In the genomic region with DNA sequence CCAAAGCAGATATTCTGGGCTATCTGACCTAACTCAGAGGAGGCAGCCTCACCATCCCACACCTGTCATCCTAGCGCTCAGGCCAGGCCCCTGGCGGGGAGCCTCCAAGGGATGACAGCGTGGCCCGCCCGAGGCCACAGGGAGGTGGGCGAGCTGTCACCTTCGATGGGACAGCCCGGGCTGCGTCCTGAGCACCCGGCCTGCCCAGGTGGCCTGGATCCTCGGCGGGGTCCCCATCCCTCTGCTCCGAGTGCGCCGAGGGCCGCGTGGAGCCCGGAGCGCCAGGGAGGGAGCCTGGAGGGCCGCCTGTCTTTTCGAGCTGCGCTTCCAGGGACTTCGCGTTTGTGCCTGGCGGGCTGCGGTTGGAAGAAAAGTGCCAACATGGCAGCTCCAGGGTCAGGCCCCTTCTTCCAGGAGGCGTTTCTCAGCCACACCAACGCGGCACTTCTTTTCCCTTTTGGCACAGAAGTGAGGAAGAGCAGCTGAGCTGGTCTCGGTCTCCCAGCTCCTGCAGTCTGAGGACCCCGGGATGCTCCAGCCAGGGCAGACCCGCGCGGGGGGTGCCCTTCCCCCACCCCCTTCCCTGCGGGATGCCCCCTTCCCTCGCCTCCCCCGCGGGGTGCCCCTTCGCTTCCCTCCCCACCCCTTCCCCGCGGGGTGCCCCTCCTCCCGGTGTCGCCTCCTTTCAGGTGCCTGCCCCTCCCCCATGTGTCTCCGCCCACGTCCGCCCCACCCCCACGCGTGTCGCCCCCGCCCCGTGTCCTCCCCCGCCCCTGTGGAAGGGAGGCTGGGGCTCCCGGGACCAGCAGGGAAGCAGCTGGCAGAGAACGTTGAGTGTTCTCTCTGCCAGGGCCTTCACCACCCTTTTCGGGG, we compare ENCODE assay signal across 8 cellular contexts. TPM values are rescaled to one million over a fixed set of nuclear protein-coding genes. Genes with fewer than 3 reads are reported as not detected.
A peak's percentile ranks its signal among the peaks of the same experiment; 100 is the strongest.
DNase-seq lines count a peak whose midpoint lies in the region; ATAC-seq and TF ChIP-seq lines count a peak whose summit lies in the region.

No MANE protein-coding gene starts in this region.

- peaks cover 0 to 1% of the 10 kb centered on the region in 2 donors for H3K36me3 Mint-ChIP-seq in activated T-cell treated with anti-CD3 and anti-CD28 coated beads, Interleukin-2, amount 50 U/mL, for 72 hours (ENCODE audit: insufficient read depth in 2 of 2)
- no peaks in the 10 kb centered on the region for H3K36me3 Mint-ChIP-seq in neural crest cell (ENCODE audit: low read depth)

- H3K4me1 Mint-ChIP-seq in activated T-cell treated with anti-CD3 and anti-CD28 coated beads, Interleukin-2, amount 50 U/mL, for 72 hours (ENCODE audit: low read depth) = peaks cover 26% of the 10 kb centered on the region
- H3K4me1 Mint-ChIP-seq in neural crest cell = peaks cover 14% of the 10 kb centered on the region

- peak overlapping the region; percentile 72 for H3K4me3 ChIP-seq in Jurkat, Clone E6-1 (ENCODE audit: low read length)

- DNase-seq in 8988T = peak; percentile 42
- no peak for DNase-seq in Jurkat, Clone E6-1 (ENCODE audit: low read depth, low spot score)
- peak in 1 of 2 donors; percentile 12 for DNase-seq in activated T-cell treated with anti-CD3 and anti-CD28 coated beads, Interleukin-2, amount 50 U/mL, for 72 hours
- peak; percentile 48 for DNase-seq in fibroblast of peridontal ligament (ENCODE audit: extremely low read depth)
- DNase-seq in neural crest cell (ENCODE audit: low read depth, low spot score) = peak; percentile 23
- DNase-seq in occipital lobe (lab: John Stamatoyannopoulos, UW) = no peak
- no peak for DNase-seq in SHP77 (lab: John Stamatoyannopoulos, UW)

- peak overlapping the region; percentile 61 for H3K27ac Mint-ChIP-seq in activated T-cell treated with anti-CD3 and anti-CD28 coated beads, Interleukin-2, amount 50 U/mL, for 72 hours
- no peak overlapping the region for H3K27ac Mint-ChIP-seq in neural crest cell (ENCODE audit: unreplicated experiment)

- H3K4me3 Mint-ChIP-seq in activated T-cell treated with anti-CD3 and anti-CD28 coated beads, Interleukin-2, amount 50 U/mL, for 72 hours = peak overlapping the region; percentile 93 to 95
- H3K4me3 Mint-ChIP-seq in neural crest cell = peak overlapping the region; percentile 86

- no peaks in the 10 kb centered on the region for H3K9me3 Mint-ChIP-seq in activated T-cell treated with anti-CD3 and anti-CD28 coated beads, Interleukin-2, amount 50 U/mL, for 72 hours
- no peaks in the 10 kb centered on the region for H3K9me3 Mint-ChIP-seq in neural crest cell

- H3K27me3 Mint-ChIP-seq in activated T-cell treated with anti-CD3 and anti-CD28 coated beads, Interleukin-2, amount 50 U/mL, for 72 hours (ENCODE audit: low read depth) = no peaks in the 10 kb centered on the region
- H3K27me3 Mint-ChIP-seq in neural crest cell (ENCODE audit: low read depth) = peaks cover 19% of the 10 kb centered on the region

- peak; percentile 49 for ATAC-seq in GM18502 (IDR thresholded peaks at IDR 0.05; ENCODE audit: poor library complexity, unreplicated experiment)
- peak; percentile 7 to 37 for ATAC-seq in activated T-cell treated with anti-CD3 and anti-CD28 coated beads, Interleukin-2, amount 50 U/mL, for 72 hours (replicated peaks in 1 of 2)

- TF ChIP-seq CTCF in neural crest cell (conservative IDR thresholded peaks at IDR 0.05) = peak; percentile 58

RNA-seq across cellular contexts. Expression of a gene that starts 42.3 kb away (rescaled TPM):
- 4.6 TPM for polyA plus RNA-seq in Jurkat, Clone E6-1 (2012; ENCODE audit: insufficient read depth, insufficient read length)
- total RNA-seq in activated T-cell treated with anti-CD3 and anti-CD28 coated beads, Interleukin-2, amount 50 U/mL, for 72 hours = under 1 TPM; 0.67 to 0.74 TPM
- total RNA-seq in neural crest cell (not detected in 2 replicates), occipital lobe (0.16 TPM)

Comparison
In these comparisons a context has a peak if more than half of its experiments do, and no peak if none do; other contexts are left out.
1. DNase-seq: peak in 8988T (single experiment), fibroblast of peridontal ligament (single experiment) and neural crest cell (single experiment); none in Jurkat, Clone E6-1 (single experiment), occipital lobe (single experiment) and SHP77 (0 of 2).